In genomic region chr10:132141076-132141475, GRCh38 we compare ENCODE assay signal across 10 cellular contexts.
"Had no signal": no experiment of that assay in that cellular context is flagged by ENCODE, and none has a peak within 500 bp of the region (broad histone marks: within the 10 kb centered on the region; RNA-seq: fewer than 3 reads in every experiment).

No MANE protein-coding gene starts in this region.

- DNase-seq: activated CD4-positive, alpha-beta T cell treated with anti-CD3 and anti-CD28 coated beads, Interleukin-2, amount 10 ng/mL, durations not matched to agents 7 days and 5 days; activated CD8-positive, alpha-beta memory T cell treated with anti-CD3 and anti-CD28 coated beads, Interleukin-2, amount 50 U/mL, for 4 hours; activated gamma-delta T cell; activated T-cell treated with anti-CD3 and anti-CD28 coated beads, Interleukin-2, amount 50 U/mL, for 4 hours; amniotic stem cell; foreskin fibroblast; mammary epithelial cell; stimulated activated naive CD8-positive, alpha-beta T cell treated with anti-CD3 and anti-CD28 coated beads, Interleukin-15, Interleukin-2, amounts not matched to agents 100 U/mL and 50 U/mL, for 24 hours; T-cell; transverse colon had no signal
